Comparison of ENCODE assay signal across 9 cellular contexts in the genomic region with DNA sequence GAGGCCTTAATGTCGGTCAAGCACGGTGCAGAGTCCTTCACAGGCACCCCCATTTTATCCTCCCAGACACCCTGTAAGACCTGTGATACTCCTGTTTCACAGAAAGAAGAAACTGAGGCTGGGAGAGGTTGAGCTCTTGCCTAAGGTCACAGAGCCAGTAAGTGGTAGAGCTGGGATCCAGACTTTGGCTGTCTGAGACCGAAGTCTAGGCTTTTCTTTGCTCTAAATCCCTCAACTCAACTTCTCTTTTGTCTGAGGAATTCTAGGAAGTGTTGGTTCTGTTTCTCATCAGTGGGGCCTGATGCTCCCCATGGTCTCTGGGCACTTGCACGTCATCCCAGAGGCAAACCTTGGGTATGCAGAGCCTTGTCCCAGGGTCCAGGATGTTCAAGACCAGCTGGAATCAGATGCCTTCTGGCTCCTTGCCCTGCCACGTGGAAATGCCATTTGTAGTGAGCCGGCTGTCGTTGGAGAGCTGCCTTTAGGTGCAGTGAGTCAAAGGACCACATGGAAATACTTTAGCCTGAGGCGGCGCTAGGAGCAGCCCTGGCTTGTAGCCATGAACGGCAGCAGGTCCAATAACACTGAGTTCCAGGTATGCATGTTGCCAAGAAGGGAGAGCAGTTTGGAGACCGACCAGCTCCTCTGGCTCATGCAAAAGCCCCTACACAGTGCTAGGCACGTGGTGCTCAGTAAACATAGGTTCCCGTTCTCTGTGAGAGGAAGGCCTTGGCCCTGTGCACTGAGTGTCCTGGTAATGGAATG. TPM values are rescaled to one million over a fixed set of nuclear protein-coding genes. Genes with fewer than 3 reads are reported as not detected.
A peak's percentile ranks its signal among the peaks of the same experiment; 100 is the strongest.
DNase-seq lines count a peak whose midpoint lies in the region; ATAC-seq and TF ChIP-seq lines count a peak whose summit lies in the region.
"Had no signal": no experiment of that assay in that cellular context is flagged by ENCODE, and none has a peak within 500 bp of the region (broad histone marks: within the 10 kb centered on the region; RNA-seq: fewer than 3 reads in every experiment).

No MANE protein-coding gene starts in this region.

- H3K4me3 ChIP-seq in SJCRH30 = no peak overlapping the region
- H3K4me3 ChIP-seq in upper lobe of left lung = no peak overlapping the region

- peak in 1 of 6 experiments; percentile 26 for TF ChIP-seq CTCF in upper lobe of left lung (IDR thresholded peaks at IDR 0.05)

- H3K4me1 ChIP-seq in SJCRH30 (peaks cover 10% of the 10 kb centered on the region; the same call in 1 of the 2 replicates), upper lobe of left lung (peaks cover 21 to 34% (median 30%) of the 10 kb centered on the region in 4 donors)

- TF ChIP-seq EP300 in upper lobe of left lung (IDR thresholded peaks at IDR 0.05) = no peak

- 42% methylated on average over 13 of the region's 13 CpGs for WGBS in upper lobe of left lung, 2 donors

- POLR2A ChIA-PET in activated CD4-positive, alpha-beta memory T cell treated with anti-CD3 and anti-CD28 coated beads, Interleukin-2, amount 10 ng/mL, durations not matched to agents 7 days and 5 days (lab: Charles Lee) = no interaction called here
- POLR2A ChIA-PET in activated CD4-positive, alpha-beta memory T cell treated with anti-CD3 and anti-CD28 coated beads for 36 hours (lab: Charles Lee) = no interaction called here

- H3K36me3 ChIP-seq in SJCRH30 = no peaks in the 10 kb centered on the region
- H3K36me3 ChIP-seq in upper lobe of left lung = no peaks in the 10 kb centered on the region

- CTCF ChIA-PET in activated CD4-positive, alpha-beta memory T cell treated with anti-CD3 and anti-CD28 coated beads, Interleukin-2, amount 10 ng/mL, durations not matched to agents 7 days and 5 days (lab: Charles Lee) = interaction anchor here (1.1 kb wide), 1 partner anchor 19 kb away, joined by 4 read pairs; no protein-coding TSS in a partner anchor
- CTCF ChIA-PET in activated CD4-positive, alpha-beta memory T cell treated with anti-CD3 and anti-CD28 coated beads for 36 hours (lab: Charles Lee) = interaction anchor here (0.8 to 2.0 kb wide), 3 partner anchors 12 to 19 kb away, joined by 4 to 10 read pairs (median 5); no protein-coding TSS in a partner anchor
- CTCF ChIA-PET in activated naive CD4-positive, alpha-beta T cell treated with anti-CD3 and anti-CD28 coated beads for 36 hours (lab: Charles Lee) = interaction anchor here (0.5 to 4.6 kb wide), 2 partner anchors 20 to 23 kb away, joined by 5 to 17 read pairs; no protein-coding TSS in a partner anchor

- H3K27me3 Mint-ChIP-seq in activated CD4-positive, alpha-beta memory T cell treated with anti-CD3 and anti-CD28 coated beads, Interleukin-2, amount 10 ng/mL, durations not matched to agents 7 days and 5 days = peaks cover 10% of the 10 kb centered on the region
- peaks cover 4% of the 10 kb centered on the region for H3K27me3 Mint-ChIP-seq in activated CD4-positive, alpha-beta memory T cell treated with anti-CD3 and anti-CD28 coated beads for 36 hours
- no peaks in the 10 kb centered on the region for H3K27me3 Mint-ChIP-seq in activated naive CD4-positive, alpha-beta T cell treated with anti-CD3 and anti-CD28 coated beads for 36 hours (ENCODE audit: low read depth)

- no peak overlapping the region for H3K27ac ChIP-seq in SJCRH30
- peak overlapping the region in 3 of 4 donors; percentile 8 to 60 (median 33) for H3K27ac ChIP-seq in upper lobe of left lung

- DNase-seq in activated CD4-positive, alpha-beta memory T cell treated with anti-CD3 and anti-CD28 coated beads, Interleukin-2, amount 10 ng/mL, durations not matched to agents 7 days and 5 days = peak; percentile 11
- DNase-seq in activated CD4-positive, alpha-beta memory T cell treated with anti-CD3 and anti-CD28 coated beads for 36 hours = no peak
- DNase-seq in SJCRH30 (peak; percentile 66 to 69), left ventricle myocardium superior (peak; percentile 71), upper lobe of left lung (peak in 1 of 2 donors; percentile 74)
- DNase-seq in activated naive CD4-positive, alpha-beta T cell treated with anti-CD3 and anti-CD28 coated beads for 36 hours = no peak
- no peak for DNase-seq in stimulated activated CD4-positive, alpha-beta T cell treated with anti-CD3 and anti-CD28 coated beads, Interleukin-4, amount 100 ng/mL, for 24 hours
- DNase-seq: NCI-H1417 treated with DMSO at 0.1 percent for 48 hours had no signal

- intact Hi-C loops in activated CD4-positive, alpha-beta memory T cell treated with anti-CD3 and anti-CD28 coated beads for 36 hours (cut with micrococcal nuclease) = no loop called here
- intact Hi-C loops in left ventricle myocardium superior (cut with micrococcal nuclease) = no loop called here
- intact Hi-C loops in activated naive CD4-positive, alpha-beta T cell treated with anti-CD3 and anti-CD28 coated beads for 36 hours (cut with micrococcal nuclease) = no loop called here

- H3K9me3 ChIP-seq in SJCRH30 (replicated peaks) (no peaks in the 10 kb centered on the region), upper lobe of left lung (no peaks in the 10 kb centered on the region)

- H3K4me3 Mint-ChIP-seq in activated CD4-positive, alpha-beta memory T cell treated with anti-CD3 and anti-CD28 coated beads, Interleukin-2, amount 10 ng/mL, durations not matched to agents 7 days and 5 days = no peak overlapping the region
- H3K4me3 Mint-ChIP-seq in activated CD4-positive, alpha-beta memory T cell treated with anti-CD3 and anti-CD28 coated beads for 36 hours = no peak overlapping the region
- H3K4me3 Mint-ChIP-seq in activated naive CD4-positive, alpha-beta T cell treated with anti-CD3 and anti-CD28 coated beads for 36 hours = no peak overlapping the region

- H3K27me3 ChIP-seq in SJCRH30 (peaks cover 5% of the 10 kb centered on the region; the same call in 1 of the 2 replicates), upper lobe of left lung (no peaks in the 10 kb centered on the region)

- no peaks in the 10 kb centered on the region for H3K36me3 Mint-ChIP-seq in activated CD4-positive, alpha-beta memory T cell treated with anti-CD3 and anti-CD28 coated beads, Interleukin-2, amount 10 ng/mL, durations not matched to agents 7 days and 5 days (ENCODE audit: low read depth)
- no peaks in the 10 kb centered on the region for H3K36me3 Mint-ChIP-seq in activated CD4-positive, alpha-beta memory T cell treated with anti-CD3 and anti-CD28 coated beads for 36 hours
- H3K36me3 Mint-ChIP-seq in activated naive CD4-positive, alpha-beta T cell treated with anti-CD3 and anti-CD28 coated beads for 36 hours (ENCODE audit: low read depth) = no peaks in the 10 kb centered on the region

- H3K4me1 Mint-ChIP-seq in activated CD4-positive, alpha-beta memory T cell treated with anti-CD3 and anti-CD28 coated beads, Interleukin-2, amount 10 ng/mL, durations not matched to agents 7 days and 5 days = no peaks in the 10 kb centered on the region
- H3K4me1 Mint-ChIP-seq in activated CD4-positive, alpha-beta memory T cell treated with anti-CD3 and anti-CD28 coated beads for 36 hours (ENCODE audit: low read depth) = no peaks in the 10 kb centered on the region
- H3K4me1 Mint-ChIP-seq in activated naive CD4-positive, alpha-beta T cell treated with anti-CD3 and anti-CD28 coated beads for 36 hours (ENCODE audit: low read depth) = no peaks in the 10 kb centered on the region

- H3K9me3 Mint-ChIP-seq in activated CD4-positive, alpha-beta memory T cell treated with anti-CD3 and anti-CD28 coated beads, Interleukin-2, amount 10 ng/mL, durations not matched to agents 7 days and 5 days = no peaks in the 10 kb centered on the region
- H3K9me3 Mint-ChIP-seq in activated CD4-positive, alpha-beta memory T cell treated with anti-CD3 and anti-CD28 coated beads for 36 hours = no peaks in the 10 kb centered on the region
- H3K9me3 Mint-ChIP-seq in activated naive CD4-positive, alpha-beta T cell treated with anti-CD3 and anti-CD28 coated beads for 36 hours = no peaks in the 10 kb centered on the region

- H3K27ac Mint-ChIP-seq in activated CD4-positive, alpha-beta memory T cell treated with anti-CD3 and anti-CD28 coated beads, Interleukin-2, amount 10 ng/mL, durations not matched to agents 7 days and 5 days = no peak overlapping the region
- no peak overlapping the region for H3K27ac Mint-ChIP-seq in activated CD4-positive, alpha-beta memory T cell treated with anti-CD3 and anti-CD28 coated beads for 36 hours
- H3K27ac Mint-ChIP-seq in activated naive CD4-positive, alpha-beta T cell treated with anti-CD3 and anti-CD28 coated beads for 36 hours = no peak overlapping the region

- TF ChIP-seq POLR2A in upper lobe of left lung (IDR thresholded peaks at IDR 0.05) = no peak

- ATAC-seq in left ventricle myocardium superior = peak; percentile 73
- ATAC-seq in upper lobe of left lung (ENCODE audit: low FRiP score in 2 of 2) = peak; percentile 7 to 34
- ATAC-seq in GM21528 (IDR thresholded peaks at IDR 0.05; ENCODE audit: low FRiP score, unreplicated experiment) = no peak

RNA-seq across cellular contexts. Expression of a gene that starts 9.2 kb away (rescaled TPM):
- not detected for total RNA-seq in activated CD4-positive, alpha-beta memory T cell treated with anti-CD3 and anti-CD28 coated beads, Interleukin-2, amount 10 ng/mL, durations not matched to agents 7 days and 5 days
- not detected for total RNA-seq in activated CD4-positive, alpha-beta memory T cell treated with anti-CD3 and anti-CD28 coated beads for 36 hours
- total RNA-seq in SJCRH30 (2014; rRNA removed; shearing (Covaris generic)) = not detected in 2 replicates
- total RNA-seq in left ventricle myocardium superior (not detected), upper lobe of left lung (1 to 10 TPM in 1 of 6 donors, under 1 TPM in 3, not detected in 2; 0.11 to 1.0 (median 0.27) TPM)
- not detected for total RNA-seq in activated naive CD4-positive, alpha-beta T cell treated with anti-CD3 and anti-CD28 coated beads for 36 hours

RNA-seq across cellular contexts. Expression of a gene that starts 14.2 kb away (rescaled TPM):
- not detected for total RNA-seq in activated CD4-positive, alpha-beta memory T cell treated with anti-CD3 and anti-CD28 coated beads, Interleukin-2, amount 10 ng/mL, durations not matched to agents 7 days and 5 days
- total RNA-seq in activated CD4-positive, alpha-beta memory T cell treated with anti-CD3 and anti-CD28 coated beads for 36 hours = not detected
- total RNA-seq in SJCRH30 (2014; rRNA removed; shearing (Covaris generic)) = not detected in 2 replicates
- not detected for total RNA-seq in left ventricle myocardium superior
- under 1 TPM in 2 of 6 donors, not detected in 4; 0.23 to 0.24 TPM for total RNA-seq in upper lobe of left lung
- not detected for total RNA-seq in activated naive CD4-positive, alpha-beta T cell treated with anti-CD3 and anti-CD28 coated beads for 36 hours

RNA-seq across cellular contexts. Expression of a gene that starts 38.9 kb away (rescaled TPM):
- 100 to 1,000 TPM; 248 to 263 TPM for total RNA-seq in activated CD4-positive, alpha-beta memory T cell treated with anti-CD3 and anti-CD28 coated beads, Interleukin-2, amount 10 ng/mL, durations not matched to agents 7 days and 5 days
- total RNA-seq in activated CD4-positive, alpha-beta memory T cell treated with anti-CD3 and anti-CD28 coated beads for 36 hours = 100 to 1,000 TPM; 159 to 161 TPM
- 243 and 248 TPM in 2 replicates for total RNA-seq in SJCRH30 (2014; rRNA removed; shearing (Covaris generic))
- total RNA-seq in left ventricle myocardium superior (119 TPM), upper lobe of left lung (100 to 1,000 TPM; 232 to 690 (median 355) TPM)
- 100 to 1,000 TPM; 153 TPM for total RNA-seq in activated naive CD4-positive, alpha-beta T cell treated with anti-CD3 and anti-CD28 coated beads for 36 hours

Comparison
In these comparisons a context has a peak if more than half of its experiments do, and no peak if none do; other contexts are left out.
1. DNase-seq: peak in activated CD4-positive, alpha-beta memory T cell treated with anti-CD3 and anti-CD28 coated beads, Interleukin-2, amount 10 ng/mL, durations not matched to agents 7 days and 5 days (single experiment), SJCRH30 (2 of 2) and left ventricle myocardium superior (single experiment); none in activated CD4-positive, alpha-beta memory T cell treated with anti-CD3 and anti-CD28 coated beads for 36 hours (single experiment), activated naive CD4-positive, alpha-beta T cell treated with anti-CD3 and anti-CD28 coated beads for 36 hours (single experiment) and stimulated activated CD4-positive, alpha-beta T cell treated with anti-CD3 and anti-CD28 coated beads, Interleukin-4, amount 100 ng/mL, for 24 hours (single experiment).